30 cellular contexts compared by ENCODE assay signal in the genomic region with DNA sequence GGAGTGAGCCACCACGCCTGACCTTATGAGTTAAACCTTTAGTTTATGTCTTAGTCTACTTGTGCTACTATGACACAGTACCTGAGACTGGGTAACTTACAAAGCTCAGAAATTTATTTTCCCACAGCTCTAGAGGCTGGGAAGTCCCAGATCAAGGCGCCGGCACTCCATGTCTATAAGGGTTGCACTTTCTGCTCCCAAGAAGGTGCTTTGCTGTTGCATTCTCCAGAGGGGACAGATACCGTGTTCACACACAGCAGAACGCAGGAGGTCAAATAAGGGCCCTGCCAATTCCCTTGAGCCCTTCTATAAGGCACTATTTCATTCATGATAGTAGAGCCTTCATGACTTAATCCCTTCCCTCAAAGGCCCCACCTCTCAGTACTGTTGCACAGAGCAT. TPM values are rescaled to one million over a fixed set of nuclear protein-coding genes. Genes with fewer than 3 reads are reported as not detected.
"Had no signal": no experiment of that assay in that cellular context is flagged by ENCODE, and none has a peak within 500 bp of the region (broad histone marks: within the 10 kb centered on the region; RNA-seq: fewer than 3 reads in every experiment).

No MANE protein-coding gene starts in this region.

- H3K4me2 ChIP-seq: neural progenitor cell, smooth muscle cell had no signal

- H3K36me3 ChIP-seq: neural progenitor cell, ovary, spleen, stomach, thoracic aorta, thyroid gland, tibial nerve, upper lobe of left lung, vagina had no signal

- H3K27me3 Mint-ChIP-seq: stimulated activated naive B cell treated with anti-CD40 and anti-IgM and Interleukin-4, amounts not matched to agents 10 μg/mL and 1 μg/mL and 100 μg/mL, for 72 hours had no signal

- DNase-seq: naive thymus-derived CD8-positive, alpha-beta T cell; occipital lobe; ovary; posterior cingulate gyrus; psoas muscle; right cardiac atrium; spleen; stimulated activated CD4-positive, alpha-beta T cell treated with anti-CD3 and anti-CD28 coated beads, Interleukin-12 subunit alpha, Interleukin-12 subunit beta, amount 100 ng/mL, for 4 hours; stimulated activated CD4-positive, alpha-beta T cell treated with anti-CD3 and anti-CD28 coated beads, Interleukin-1b, Interleukin-23, amount 100 ng/mL, for 48 hours; stimulated activated CD4-positive, alpha-beta T cell treated with anti-CD3 and anti-CD28 coated beads, Interleukin-4, amount 100 ng/mL, for 24 hours; stimulated activated naive B cell treated with anti-CD40 and anti-IgM and Interleukin-4, amounts not matched to agents 10 μg/mL and 1 μg/mL and 100 μg/mL, for 72 hours; stimulated activated naive CD4-positive, alpha-beta T cell treated with Interleukin-2 at 50 U/mL for 16 hours; stomach; thyroid gland; trophoblast cell; upper lobe of left lung had no signal

- H3K4me1 ChIP-seq: stomach, vagina had no signal

- H3K27ac Mint-ChIP-seq: naive thymus-derived CD8-positive, alpha-beta T cell; nephron; neural progenitor cell; progenitor cell of endocrine pancreas; stimulated activated effector memory CD8-positive, alpha-beta T cell treated with anti-CD3 and anti-CD28 coated beads, Interleukin-12 subunit alpha, Interleukin-12 subunit beta, amount 100 ng/mL, for 72 hours; stimulated activated naive CD8-positive, alpha-beta T cell treated with anti-CD3 and anti-CD28 coated beads, Interleukin-15, Interleukin-2, amounts not matched to agents 100 ng/mL and 50 ng/mL, for 24 hours had no signal

- H3K79me2 ChIP-seq: parathyroid adenoma had no signal

- FAIRE-seq: urothelium cell line had no signal

- H3K4me3 ChIP-seq: neural progenitor cell, ovary, psoas muscle, skin epidermis, smooth muscle cell, spleen, stomach, thoracic aorta, thyroid gland, tibial nerve, upper lobe of left lung, vagina had no signal

- H3K4me3 Mint-ChIP-seq: naive thymus-derived CD8-positive, alpha-beta T cell; nephron; neural progenitor cell; stimulated activated effector memory CD8-positive, alpha-beta T cell treated with anti-CD3 and anti-CD28 coated beads, Interleukin-12 subunit alpha, Interleukin-12 subunit beta, amount 100 ng/mL, for 72 hours; stimulated activated naive B cell treated with anti-CD40 and anti-IgM and Interleukin-4, amounts not matched to agents 10 μg/mL and 1 μg/mL and 100 μg/mL, for 72 hours; stimulated activated naive CD8-positive, alpha-beta T cell treated with anti-CD3 and anti-CD28 coated beads, Interleukin-15, Interleukin-2, amounts not matched to agents 100 ng/mL and 50 ng/mL, for 24 hours had no signal

- ATAC-seq: naive thymus-derived CD8-positive, alpha-beta T cell; psoas muscle; right cardiac atrium; sciatic nerve; stimulated activated effector memory CD8-positive, alpha-beta T cell treated with anti-CD3 and anti-CD28 coated beads, Interleukin-12 subunit alpha, Interleukin-12 subunit beta, amount 100 ng/mL, for 72 hours; stimulated activated naive B cell treated with anti-CD40 and anti-IgM and Interleukin-4, amounts not matched to agents 10 μg/mL and 1 μg/mL and 100 μg/mL, for 72 hours had no signal

- H3K9me3 Mint-ChIP-seq: naive thymus-derived CD8-positive, alpha-beta T cell; stimulated activated effector memory CD8-positive, alpha-beta T cell treated with anti-CD3 and anti-CD28 coated beads, Interleukin-12 subunit alpha, Interleukin-12 subunit beta, amount 100 ng/mL, for 72 hours; stimulated activated naive B cell treated with anti-CD40 and anti-IgM and Interleukin-4, amounts not matched to agents 10 μg/mL and 1 μg/mL and 100 μg/mL, for 72 hours; stimulated activated naive CD8-positive, alpha-beta T cell treated with anti-CD3 and anti-CD28 coated beads, Interleukin-15, Interleukin-2, amounts not matched to agents 100 ng/mL and 50 ng/mL, for 24 hours had no signal

- H3K9me3 ChIP-seq: ovary, psoas muscle, spleen, stomach, thoracic aorta, thyroid gland, tibial nerve, upper lobe of left lung, vagina had no signal

- H3K4me1 Mint-ChIP-seq: nephron had no signal

- H3K36me3 Mint-ChIP-seq: naive thymus-derived CD8-positive, alpha-beta T cell; neural progenitor cell; stimulated activated effector memory CD8-positive, alpha-beta T cell treated with anti-CD3 and anti-CD28 coated beads, Interleukin-12 subunit alpha, Interleukin-12 subunit beta, amount 100 ng/mL, for 72 hours had no signal

- H3K27me3 ChIP-seq: neural progenitor cell, ovary, spleen, stomach, thyroid gland, tibial nerve, upper lobe of left lung, vagina had no signal

- H3K27ac ChIP-seq: neural progenitor cell, ovary, parathyroid adenoma, skin epidermis, spleen, stomach, thoracic aorta, thyroid gland, tibial nerve, upper lobe of left lung, vagina had no signal

- H3K9ac ChIP-seq: neural progenitor cell, parathyroid adenoma had no signal

- H2AFZ ChIP-seq: neural progenitor cell, parathyroid adenoma had no signal

RNA-seq across cellular contexts. Expression of a gene that starts 26.3 kb away (rescaled TPM):
- total RNA-seq: naive thymus-derived CD8-positive, alpha-beta T cell; occipital lobe; progenitor cell of endocrine pancreas; smooth muscle cell had no signal
- polyA plus RNA-seq: naive thymus-derived CD8-positive, alpha-beta T cell; neural cell; smooth muscle cell had no signal
